ENCODE assay signal across 8 cellular contexts in genomic region chr16:87416826-87417471, GRCh38. TPM values are rescaled to one million over a fixed set of nuclear protein-coding genes. Genes with fewer than 3 reads are reported as not detected.
DNase-seq lines count a peak whose midpoint lies in the region; ATAC-seq and TF ChIP-seq lines count a peak whose summit lies in the region.

No MANE protein-coding gene starts in this region.

- H3K27me3 Mint-ChIP-seq in nephron (ENCODE audit: low read depth), result no peaks in the 10 kb centered on the region

- no peak overlapping the region for H3K4me3 ChIP-seq in Peyer's patch

- peak in 5 of 6 experiments; percentile 40 to 65 (median 59) for TF ChIP-seq CTCF in Peyer's patch (IDR thresholded peaks at IDR 0.05)
- TF ChIP-seq CTCF in nephron (IDR thresholded peaks at IDR 0.05; ENCODE audit: unreplicated experiment in 3 of 3), result peak; percentile 62 to 72 (median 62)

- no peaks in the 10 kb centered on the region for H3K9me3 ChIP-seq in Peyer's patch

- H3K36me3 Mint-ChIP-seq in nephron (ENCODE audit: low read depth), result peaks cover 54% of the 10 kb centered on the region

- peaks cover 0 to 4% (median 0%) of the 10 kb centered on the region in 4 donors for H3K4me1 ChIP-seq in Peyer's patch

- H3K27me3 ChIP-seq in Peyer's patch, result no peaks in the 10 kb centered on the region

- H3K4me1 Mint-ChIP-seq in nephron, result no peaks in the 10 kb centered on the region

- H3K36me3 ChIP-seq in Peyer's patch, result peaks cover 0 to 97% (median 0%) of the 10 kb centered on the region in 3 donors

- DNase-seq in NCI-H2196 (lab: John Stamatoyannopoulos, UW; ENCODE audit: unreplicated experiment), result peak; percentile 16
- no peak for DNase-seq in NCI-H2196 treated with DMSO at 0.1 percent for 48 hours (lab: John Stamatoyannopoulos, UW; ENCODE audit: unreplicated experiment)
- DNase-seq in Peyer's patch, result no peak
- DNase-seq in dermis blood vessel endothelial cell, result peak; percentile 80
- no peak for DNase-seq in midbrain (lab: John Stamatoyannopoulos, UW)
- no peak for DNase-seq in SKM-1 (lab: John Stamatoyannopoulos, UW; ENCODE audit: unreplicated experiment)

- no peak for TF ChIP-seq POLR2A in Peyer's patch (IDR thresholded peaks at IDR 0.05)

- H3K9me3 Mint-ChIP-seq in nephron, result peaks cover 2% of the 10 kb centered on the region

- H3K27ac ChIP-seq in Peyer's patch, result no peak overlapping the region

- ATAC-seq in HG02642 (IDR thresholded peaks at IDR 0.05; ENCODE audit: poor library complexity, unreplicated experiment), result no peak

- peak overlapping the region in 1 of 3 experiments; percentile 52 for H3K27ac Mint-ChIP-seq in nephron

- H3K4me3 Mint-ChIP-seq in nephron, result no peak overlapping the region

RNA-seq across cellular contexts. Expression of gene MAP1LC3B, which starts 24.8 kb away (rescaled TPM):
- total RNA-seq in Peyer's patch (10 to 100 TPM; 38.0 to 50.6 (median 40.7) TPM), dermis blood vessel endothelial cell (23.3 and 44.8 TPM in 2 replicates)

RNA-seq across cellular contexts. Expression of gene FBXO31, which starts 33.4 kb away (rescaled TPM):
- total RNA-seq in Peyer's patch (100 to 1,000 TPM; 135 to 207 (median 191) TPM), dermis blood vessel endothelial cell (24.4 and 36.1 TPM in 2 replicates)

Comparison
In these comparisons a context has a peak if more than half of its experiments do, and no peak if none do; other contexts are left out.
1. DNase-seq: peak in NCI-H2196 (single experiment) and dermis blood vessel endothelial cell (single experiment); none in NCI-H2196 treated with DMSO at 0.1 percent for 48 hours (single experiment), Peyer's patch (0 of 3), midbrain (single experiment) and SKM-1 (single experiment).